In the genomic region with DNA sequence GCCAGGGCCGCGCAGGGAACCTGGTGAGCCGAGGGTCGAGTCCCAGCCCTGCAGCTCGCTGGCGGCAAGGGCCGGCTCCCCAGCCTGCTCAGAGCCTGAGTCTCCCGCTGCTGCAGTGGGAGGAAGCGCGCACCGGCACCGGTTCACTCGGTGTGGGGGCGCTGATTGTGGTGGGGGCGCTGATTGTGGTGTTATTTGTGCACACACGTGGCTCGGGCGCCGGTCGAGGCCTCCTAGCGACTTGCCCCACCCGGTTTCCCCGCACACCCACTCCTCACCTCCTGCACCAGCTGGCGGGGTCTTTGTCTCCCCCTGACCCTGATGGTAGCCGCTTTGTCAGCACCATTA, we compare ENCODE assay signal across 10 cellular contexts.
DNase-seq lines count a peak whose midpoint lies in the region; ATAC-seq and TF ChIP-seq lines count a peak whose summit lies in the region.
"Had no signal": no experiment of that assay in that cellular context is flagged by ENCODE, and none has a peak within 500 bp of the region (broad histone marks: within the 10 kb centered on the region; RNA-seq: fewer than 3 reads in every experiment).

No MANE protein-coding gene starts in this region.

- H3K9ac ChIP-seq in IMR-90 (ENCODE audit: low read depth, low read length) (no peak overlapping the region; the same call in 1 of the 2 replicates), stomach smooth muscle (ENCODE audit: low read length in 2 of 2) (no peak overlapping the region)

- in situ Hi-C loops in IMR-90 (cut with MboI; ENCODE audit: low sequenced_read_pairs), result loop anchor here (10.0 to 25.0 kb wide), 3 partner anchors 337 to 1150 kb away; no protein-coding TSS in a partner anchor

- H3K4me3 ChIP-seq in IMR-90 (ENCODE audit: insufficient read depth, low read depth, low read length) (no peak overlapping the region), fibroblast of the aortic adventitia (ENCODE audit: low read depth, low read length) (peak overlapping the region; percentile 22), stomach smooth muscle (ENCODE audit: low read length in 2 of 2) (peak overlapping the region; percentile 11 to 68)

- TF ChIP-seq CTCF in IMR-90 (conservative IDR thresholded peaks at IDR 0.05; ENCODE audit: low read depth, low read length) (no peak), fibroblast of the aortic adventitia (IDR thresholded peaks at IDR 0.05; ENCODE audit: insufficient read depth, low read length) (no peak)

- H3K18ac ChIP-seq in IMR-90 (ENCODE audit: low read depth, low read length), result no peak overlapping the region

- no peak overlapping the region for H3K56ac ChIP-seq in IMR-90 (ENCODE audit: extremely low read depth, insufficient read depth, low read length)

- POLR2A ChIA-PET in IMR-90 (lab: Charles Lee; ENCODE audit: unreplicated experiment), result no interaction called here

- no CpG with 5 or more reads among the region's 25 CpGs for WGBS in IMR-90 (ENCODE audit: extremely low coverage in 2 of 2, insufficient read length in 1 of 2), 2 experiments

- no peaks in the 10 kb centered on the region for H3K4me1 Mint-ChIP-seq in activated naive CD4-positive, alpha-beta T cell treated with anti-CD3 and anti-CD28 coated beads, Interleukin-2, amount 50 U/mL, for 24 hours

- no peak for DNase-seq in activated naive CD4-positive, alpha-beta T cell (lab: John Stamatoyannopoulos, UW)
- DNase-seq in IMR-90 (no peak), fibroblast of the aortic adventitia (ENCODE audit: low read depth) (no peak), NAMALWA (ENCODE audit: low spot score) (no peak), NCI-H1436 treated with DMSO at 0.1 percent for 48 hours (lab: John Stamatoyannopoulos, UW) (no peak)
- DNase-seq: amniotic stem cell had no signal

- no peak overlapping the region; the same call in 1 of the 2 replicates for H4K5ac ChIP-seq in IMR-90 (ENCODE audit: low read depth, low read length)

- no peaks in the 10 kb centered on the region for H3K9me1 ChIP-seq in IMR-90 (ENCODE audit: insufficient read depth, low read length)

- intact Hi-C loops in IMR-90 (cut with micrococcal nuclease), result loop anchor here (1.0 to 10.0 kb wide), 3 partner anchors 267 to 1017 kb away; partner anchors contain the start of gene NSG2

- H3K4me1 ChIP-seq in IMR-90 (ENCODE audit: control insufficient read depth, insufficient read depth, low read length) (peaks cover 2% of the 10 kb centered on the region; the same call in 1 of the 2 replicates), stomach smooth muscle (ENCODE audit: control insufficient read depth, insufficient read depth, low read length) (peaks cover 5% of the 10 kb centered on the region)

- CTCF ChIA-PET in IMR-90 (lab: Yijun Ruan, JAX), result interaction anchor here (0.5 to 2.0 kb wide), 12 partner anchors 10 to 605 kb away, joined by 3 to 8 read pairs (median 4); partner anchors contain the start of gene NSG2

- no peaks in the 10 kb centered on the region for H4K20me1 ChIP-seq in IMR-90 (ENCODE audit: insufficient read depth, low read length)

- H4K8ac ChIP-seq in IMR-90 (ENCODE audit: low read depth in 2 of 2, low read length in 2 of 2), result no peak overlapping the region

- H3K9me3 ChIP-seq in IMR-90 (ENCODE audit: control insufficient read depth, insufficient read depth, low read length) (no peaks in the 10 kb centered on the region), stomach smooth muscle (ENCODE audit: control insufficient read depth in 2 of 2, low read length in 2 of 2) (no peaks in the 10 kb centered on the region)

- H2BK5ac ChIP-seq in IMR-90 (ENCODE audit: low read depth, low read length, poor library complexity, severe bottlenecking), result no peak overlapping the region

- no peaks in the 10 kb centered on the region for H3K36me3 ChIP-seq in IMR-90 (ENCODE audit: control insufficient read depth, insufficient read depth, low read length)
- no peaks in the 10 kb centered on the region for H3K36me3 ChIP-seq in stomach smooth muscle (ENCODE audit: control insufficient read depth in 2 of 2, insufficient read depth in 2 of 2, low read length in 2 of 2)

- no peak overlapping the region for H4K91ac ChIP-seq in IMR-90 (ENCODE audit: insufficient read depth, low read depth, low read length)

- no peaks in the 10 kb centered on the region for H3K9me3 Mint-ChIP-seq in activated naive CD4-positive, alpha-beta T cell treated with anti-CD3 and anti-CD28 coated beads, Interleukin-2, amount 50 U/mL, for 24 hours
- H3K9me3 Mint-ChIP-seq: T-cell had no signal

- H3K27me3 ChIP-seq in IMR-90 (ENCODE audit: control insufficient read depth, insufficient read depth, low read length) (peaks cover 10% of the 10 kb centered on the region; the same call in 1 of the 2 replicates), stomach smooth muscle (ENCODE audit: control insufficient read depth in 1 of 2, insufficient read depth in 2 of 2, low read length in 2 of 2) (peaks cover 26 to 30% of the 10 kb centered on the region in 2 donors)

- no peak overlapping the region for H2BK120ac ChIP-seq in IMR-90 (ENCODE audit: low read depth, low read length)

- H3K27me3 Mint-ChIP-seq in activated naive CD4-positive, alpha-beta T cell treated with anti-CD3 and anti-CD28 coated beads, Interleukin-2, amount 50 U/mL, for 24 hours, result peaks cover 25% of the 10 kb centered on the region

- BruUV-seq in IMR-90 (replicated peaks; lab: Mats Ljungman, UMichigan), result no TSS peak

- H3K27ac Mint-ChIP-seq in activated naive CD4-positive, alpha-beta T cell treated with anti-CD3 and anti-CD28 coated beads, Interleukin-2, amount 50 U/mL, for 24 hours, result no peak overlapping the region
- H3K27ac Mint-ChIP-seq: T-cell had no signal

- no peaks in the 10 kb centered on the region for H3K36me3 Mint-ChIP-seq in activated naive CD4-positive, alpha-beta T cell treated with anti-CD3 and anti-CD28 coated beads, Interleukin-2, amount 50 U/mL, for 24 hours
- H3K36me3 Mint-ChIP-seq: T-cell had no signal

- no peak for TF ChIP-seq POLR2A in IMR-90 (IDR thresholded peaks at IDR 0.05; ENCODE audit: low read depth, low read length)

- H3K14ac ChIP-seq in IMR-90 (replicated peaks; ENCODE audit: low read depth, low read length), result no peak overlapping the region

- no peak for TF ChIP-seq RAD21 in IMR-90 (IDR thresholded peaks at IDR 0.05; ENCODE audit: low read length)

- H3K27ac ChIP-seq in IMR-90 (ENCODE audit: insufficient read depth, low read length) (no peak overlapping the region), stomach smooth muscle (ENCODE audit: low read length) (no peak overlapping the region)

- no peak for ATAC-seq in IMR-90 (ENCODE audit: low read depth)
- ATAC-seq in GM21529 (IDR thresholded peaks at IDR 0.05; ENCODE audit: unreplicated experiment), result no peak

- dilution Hi-C loops in IMR-90 (cut with HindIII; ENCODE audit: low sequenced_read_pairs, unreplicated experiment), result no loop called here

- H2AFZ ChIP-seq in IMR-90 (replicated peaks; ENCODE audit: low read length, poor library complexity), result peak overlapping the region; percentile 88

- H3K79me1 ChIP-seq in IMR-90 (ENCODE audit: low read depth in 1 of 2, low read length in 2 of 2), result no peaks in the 10 kb centered on the region

- no peak overlapping the region for H2BK15ac ChIP-seq in IMR-90 (ENCODE audit: low read depth, low read length)

- no peak overlapping the region for H2BK20ac ChIP-seq in IMR-90 (ENCODE audit: low read depth, low read length)

- no peak overlapping the region; the same call in 1 of the 2 replicates for H3K4me2 ChIP-seq in IMR-90 (ENCODE audit: low read depth, low read length)

- no peak overlapping the region for H2AK9ac ChIP-seq in IMR-90 (replicated peaks; ENCODE audit: low read depth, low read length, poor library complexity)

- no peak overlapping the region for H2AK5ac ChIP-seq in IMR-90 (ENCODE audit: low read depth, low read length)

- peak overlapping the region; percentile 8 for H3K4me3 Mint-ChIP-seq in activated naive CD4-positive, alpha-beta T cell treated with anti-CD3 and anti-CD28 coated beads, Interleukin-2, amount 50 U/mL, for 24 hours

- no peak overlapping the region for H3K4ac ChIP-seq in IMR-90 (ENCODE audit: low read depth, low read length)

- no peak overlapping the region for H3K23ac ChIP-seq in IMR-90 (ENCODE audit: low read depth, low read length)

TF ChIP-seq in IMR-90, 13 proteins besides CTCF, POLR2A, EP300 and RAD21:
- TF ChIP-seq FOS (IDR thresholded peaks at IDR 0.05; ENCODE audit: low read depth, low read length) (no peak), RCOR1 (IDR thresholded peaks at IDR 0.05; ENCODE audit: insufficient replicate concordance, low read length) (no peak), MXI1 (IDR thresholded peaks at IDR 0.05; ENCODE audit: borderline replicate concordance, low read depth, low read length) (no peak), SMC3 (IDR thresholded peaks at IDR 0.05; ENCODE audit: low read depth, low read length) (no peak), RFX5 (IDR thresholded peaks at IDR 0.05; ENCODE audit: low read depth, low read length) (no peak)
- TF ChIP-seq, protein P1, sequence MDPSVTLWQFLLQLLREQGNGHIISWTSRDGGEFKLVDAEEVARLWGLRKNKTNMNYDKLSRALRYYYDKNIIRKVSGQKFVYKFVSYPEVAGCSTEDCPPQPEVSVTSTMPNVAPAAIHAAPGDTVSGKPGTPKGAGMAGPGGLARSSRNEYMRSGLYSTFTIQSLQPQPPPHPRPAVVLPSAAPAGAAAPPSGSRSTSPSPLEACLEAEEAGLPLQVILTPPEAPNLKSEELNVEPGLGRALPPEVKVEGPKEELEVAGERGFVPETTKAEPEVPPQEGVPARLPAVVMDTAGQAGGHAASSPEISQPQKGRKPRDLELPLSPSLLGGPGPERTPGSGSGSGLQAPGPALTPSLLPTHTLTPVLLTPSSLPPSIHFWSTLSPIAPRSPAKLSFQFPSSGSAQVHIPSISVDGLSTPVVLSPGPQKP (IDR thresholded peaks at IDR 0.05; ENCODE audit: borderline replicate concordance, low read depth, low read length), result no peak
